7 cellular contexts compared by ENCODE assay signal in the genomic region with DNA sequence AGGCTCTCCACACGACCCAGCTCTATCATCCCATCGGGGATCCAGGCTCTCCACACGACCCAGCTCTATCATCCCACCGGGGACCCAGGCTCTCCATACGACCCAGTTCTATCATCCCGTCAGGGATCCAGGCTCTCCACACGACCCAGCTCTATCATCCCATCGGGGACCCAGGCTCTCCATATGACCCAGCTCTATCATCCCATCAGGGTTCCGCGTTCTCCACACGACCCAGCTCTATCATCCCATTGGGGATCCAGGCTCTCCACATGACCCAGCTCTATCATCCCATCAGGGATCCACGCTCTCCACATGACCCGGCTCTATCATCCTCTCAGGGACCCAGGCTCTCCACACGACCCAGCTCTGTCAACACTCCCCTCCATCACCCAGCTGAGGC. TPM values are rescaled to one million over a fixed set of nuclear protein-coding genes. Genes with fewer than 3 reads are reported as not detected.
"Had no signal": no experiment of that assay in that cellular context is flagged by ENCODE, and none has a peak within 500 bp of the region (broad histone marks: within the 10 kb centered on the region; RNA-seq: fewer than 3 reads in every experiment).

No MANE protein-coding gene starts in this region.

RNA-seq across cellular contexts. Expression of a gene that starts 20.5 kb away (rescaled TPM):
- total RNA-seq: activated CD4-positive, alpha-beta memory T cell treated with anti-CD3 and anti-CD28 coated beads, Interleukin-2, amount 10 ng/mL, durations not matched to agents 7 days and 5 days; ascending aorta; endothelial cell of umbilical vein; left ventricle myocardium inferior; mammary epithelial cell; sigmoid colon; urinary bladder had no signal
- polyA plus RNA-seq: endothelial cell of umbilical vein, mammary epithelial cell had no signal

RNA-seq across cellular contexts. Expression of a gene that starts 53.2 kb away (rescaled TPM):
- total RNA-seq: ascending aorta, endothelial cell of umbilical vein, left ventricle myocardium inferior, urinary bladder had no signal
- polyA plus RNA-seq: endothelial cell of umbilical vein, mammary epithelial cell had no signal
